ENCODE assay signal across 20 cellular contexts in genomic region chr6:16691328-16691727, GRCh38.
DNase-seq lines count a peak whose midpoint lies in the region; ATAC-seq and TF ChIP-seq lines count a peak whose summit lies in the region.
"Had no signal": no experiment of that assay in that cellular context is flagged by ENCODE, and none has a peak within 500 bp of the region (broad histone marks: within the 10 kb centered on the region; RNA-seq: fewer than 3 reads in every experiment).

No MANE protein-coding gene starts in this region.

- peak; percentile 64 for ATAC-seq in CD4-positive, alpha-beta T cell (ENCODE audit: poor library complexity)
- ATAC-seq in GM18498 (IDR thresholded peaks at IDR 0.05; ENCODE audit: unreplicated experiment) (peak; percentile 34), T-helper 17 cell (peak; percentile 85), GM18505 (IDR thresholded peaks at IDR 0.05; ENCODE audit: unreplicated experiment) (no peak), GM19455 (IDR thresholded peaks at IDR 0.05; ENCODE audit: unreplicated experiment) (no peak)
- ATAC-seq: right lobe of liver had no signal

- no peaks in the 10 kb centered on the region for H3K9me3 Mint-ChIP-seq in CD4-positive, alpha-beta T cell
- H3K9me3 Mint-ChIP-seq in dendritic cell treated with granulocyte-macrophage colony-stimulating factor and Interleukin-4, amounts not matched to agents 40 ng/mL and 50 ng/mL, for 4 days = no peaks in the 10 kb centered on the region
- H3K9me3 Mint-ChIP-seq: H9 had no signal

- no peak for TF ChIP-seq CTCF in CD4-positive, alpha-beta T cell (IDR thresholded peaks at IDR 0.05)

- H3K4me1 Mint-ChIP-seq in CD4-positive, alpha-beta T cell (ENCODE audit: low read depth) = peaks cover 70% of the 10 kb centered on the region
- H3K4me1 Mint-ChIP-seq in T-helper 17 cell = peaks cover 48% of the 10 kb centered on the region
- H3K4me1 Mint-ChIP-seq in dendritic cell treated with granulocyte-macrophage colony-stimulating factor and Interleukin-4, amounts not matched to agents 40 ng/mL and 50 ng/mL, for 4 days (ENCODE audit: low read depth) = peaks cover 71% of the 10 kb centered on the region

- H3K27ac ChIP-seq in CD4-positive, alpha-beta T cell (ENCODE audit: low read depth, low read length) = no peak overlapping the region
- H3K27ac ChIP-seq: esophagus muscularis mucosa, right lobe of liver, thyroid gland, VCaP had no signal

- no peak for DNase-seq in CD4-positive, alpha-beta T cell
- DNase-seq in T-helper 17 cell (no peak), ACHN (no peak), cardiac septum (ENCODE audit: low spot score) (no peak)
- DNase-seq: anterior cingulate cortex, dermis blood vessel endothelial cell, H9, head of caudate nucleus, MG63, NCI-H187 treated with DMSO at 0.1 percent for 48 hours, NCI-H510A treated with DMSO at 0.1 percent for 48 hours, right lobe of liver, SK-N-SH, thyroid gland had no signal

- in situ Hi-C loops in ACHN (cut with HindIII; ENCODE audit: low pct_ligation_motif_present, low pct_unique_long_range_greater_than_20kb, low sequenced_read_pairs) = no loop called here

- no peaks in the 10 kb centered on the region for H3K9me3 ChIP-seq in CD4-positive, alpha-beta T cell (ENCODE audit: control insufficient read depth, low read length)
- no peaks in the 10 kb centered on the region for H3K9me3 ChIP-seq in T-helper 17 cell (ENCODE audit: control insufficient read depth, low read length, poor library complexity, severe bottlenecking)
- H3K9me3 ChIP-seq: esophagus muscularis mucosa, MG63, right lobe of liver, SK-N-SH, thyroid gland had no signal

- no peaks in the 10 kb centered on the region for H3K27me3 Mint-ChIP-seq in CD4-positive, alpha-beta T cell
- no peaks in the 10 kb centered on the region for H3K27me3 Mint-ChIP-seq in T-helper 17 cell
- H3K27me3 Mint-ChIP-seq in dendritic cell treated with granulocyte-macrophage colony-stimulating factor and Interleukin-4, amounts not matched to agents 40 ng/mL and 50 ng/mL, for 4 days = no peaks in the 10 kb centered on the region

- H3K27me3 ChIP-seq in CD4-positive, alpha-beta T cell (ENCODE audit: control insufficient read depth, insufficient read depth, low read length) = no peaks in the 10 kb centered on the region
- H3K27me3 ChIP-seq: esophagus muscularis mucosa, MG63, right lobe of liver, thyroid gland had no signal

- peak overlapping the region; percentile 4 for H3K4me3 Mint-ChIP-seq in CD4-positive, alpha-beta T cell
- H3K4me3 Mint-ChIP-seq in T-helper 17 cell = peak overlapping the region; percentile 84
- H3K4me3 Mint-ChIP-seq in dendritic cell treated with granulocyte-macrophage colony-stimulating factor and Interleukin-4, amounts not matched to agents 40 ng/mL and 50 ng/mL, for 4 days = no peak overlapping the region
- H3K4me3 Mint-ChIP-seq: H9 had no signal

- intact Hi-C loops in CD4-positive, alpha-beta T cell (cut with DNase I, micrococcal nuclease) = no loop called here
- intact Hi-C loops in dendritic cell treated with granulocyte-macrophage colony-stimulating factor and Interleukin-4, amounts not matched to agents 40 ng/mL and 50 ng/mL, for 4 days (cut with micrococcal nuclease) = no loop called here
- intact Hi-C loops in cardiac septum (cut with DNase I) = no loop called here

- peak overlapping the region; percentile 64 for H3K27ac Mint-ChIP-seq in CD4-positive, alpha-beta T cell
- peak overlapping the region; percentile 94 for H3K27ac Mint-ChIP-seq in T-helper 17 cell
- H3K27ac Mint-ChIP-seq in dendritic cell treated with granulocyte-macrophage colony-stimulating factor and Interleukin-4, amounts not matched to agents 40 ng/mL and 50 ng/mL, for 4 days = peak overlapping the region; percentile 58

- CTCF ChIA-PET in CD4-positive, alpha-beta T cell (lab: Charles Lee) = interaction anchor here (0.5 to 1.5 kb wide), 3 partner anchors 72 to 1512 kb away, joined by 3 to 7 read pairs (median 4); no protein-coding TSS in a partner anchor

- TF ChIP-seq POLR2A in GM18505 (IDR thresholded peaks at IDR 0.05; ENCODE audit: borderline replicate concordance, extremely low read depth, insufficient read depth, insufficient read length) = no peak

- POLR2A ChIA-PET in CD4-positive, alpha-beta T cell (lab: Charles Lee) = interaction anchor here (1.0 to 2.4 kb wide), 3 partner anchors 9 to 70 kb away, joined by 4 to 14 read pairs (median 10); partner anchors contain the start of gene ATXN1

- H3K36me3 Mint-ChIP-seq in CD4-positive, alpha-beta T cell (ENCODE audit: low read depth) = no peaks in the 10 kb centered on the region
- no peaks in the 10 kb centered on the region for H3K36me3 Mint-ChIP-seq in T-helper 17 cell (ENCODE audit: low read depth)
- H3K36me3 Mint-ChIP-seq in dendritic cell treated with granulocyte-macrophage colony-stimulating factor and Interleukin-4, amounts not matched to agents 40 ng/mL and 50 ng/mL, for 4 days (ENCODE audit: low read depth) = peaks cover 13% of the 10 kb centered on the region

Comparison
In these comparisons a context has a peak if more than half of its experiments do, and no peak if none do; other contexts are left out.
1. ATAC-seq: peak in CD4-positive, alpha-beta T cell (single experiment), GM18498 (single experiment) and T-helper 17 cell (single experiment); none in GM18505 (single experiment) and GM19455 (single experiment).
2. Peak in every context shown above with its lines, with median percentiles within 50 percentile points of each other: H3K27ac Mint-ChIP-seq.